32 cellular contexts compared by ENCODE assay signal in genomic region chr3:45969152-45969551, GRCh38. TPM values are rescaled to one million over a fixed set of nuclear protein-coding genes. Genes with fewer than 3 reads are reported as not detected.
"Had no signal": no experiment of that assay in that cellular context is flagged by ENCODE, and none has a peak within 500 bp of the region (broad histone marks: within the 10 kb centered on the region; RNA-seq: fewer than 3 reads in every experiment).

No MANE protein-coding gene starts in this region.

- DNase-seq: activated CD4-positive, alpha-beta memory T cell treated with anti-CD3 and anti-CD28 coated beads, Interleukin-2, amount 10 ng/mL, durations not matched to agents 7 days and 5 days; activated CD4-positive, alpha-beta T cell treated with anti-CD3 and anti-CD28 coated beads for 1 hour; activated CD4-positive, alpha-beta T cell treated with anti-CD3 and anti-CD28 coated beads for 48 hours; activated CD4-positive, CD25-positive, alpha-beta regulatory T cell; activated CD8-positive, alpha-beta memory T cell treated with anti-CD3 and anti-CD28 coated beads for 24 hours; activated CD8-positive, alpha-beta memory T cell treated with anti-CD3 and anti-CD28 coated beads, Interleukin-2, amount 10 ng/mL, durations not matched to agents 7 days and 5 days; activated CD8-positive, alpha-beta memory T cell treated with anti-CD3 and anti-CD28 coated beads, Interleukin-2, amount 50 U/mL, for 48 hours; activated effector memory CD4-positive, alpha-beta T cell treated with Interleukin-2 at 50 U/mL for 16 hours; activated naive CD4-positive, alpha-beta T cell; activated naive CD4-positive, alpha-beta T cell treated with anti-CD3 and anti-CD28 coated beads, Interleukin-2, amount 50 U/mL, for 16 hours; activated naive CD8-positive, alpha-beta T cell treated with anti-CD3 and anti-CD28 coated beads for 36 hours; activated T-cell treated with anti-CD3 and anti-CD28 coated beads, Interleukin-2, amount 50 U/mL, for 48 hours; aorta; central memory CD4-positive, alpha-beta T cell; NCI-H1092 treated with DMSO at 0.1 percent for 48 hours; NCI-H1417 treated with DMSO at 0.1 percent for 48 hours; NCI-H1694; NCI-H1930; NCI-H2081 treated with DMSO at 0.1 percent for 48 hours; NCI-H345; NCI-H524 treated with DMSO at 0.1 percent for 48 hours; SHP77; SJCRH30; SK-N-SH; T-helper 2 cell; T-helper 9 cell; WERI-Rb-1 had no signal

- H3K9me3 Mint-ChIP-seq: activated CD4-positive, alpha-beta memory T cell treated with anti-CD3 and anti-CD28 coated beads, Interleukin-2, amount 10 ng/mL, durations not matched to agents 7 days and 5 days; activated naive CD8-positive, alpha-beta T cell treated with anti-CD3 and anti-CD28 coated beads for 36 hours had no signal

- H3K4me2 ChIP-seq: SK-N-SH had no signal

- H3K9me3 ChIP-seq: SJCRH30, SK-N-SH had no signal

- H3K9ac ChIP-seq: SK-N-SH had no signal

- H3K27ac Mint-ChIP-seq: activated CD4-positive, alpha-beta memory T cell treated with anti-CD3 and anti-CD28 coated beads, Interleukin-2, amount 10 ng/mL, durations not matched to agents 7 days and 5 days; activated naive CD8-positive, alpha-beta T cell treated with anti-CD3 and anti-CD28 coated beads for 36 hours had no signal

- H3K4me1 ChIP-seq: SJCRH30 had no signal

- H3K4me3 Mint-ChIP-seq: activated CD4-positive, alpha-beta memory T cell treated with anti-CD3 and anti-CD28 coated beads, Interleukin-2, amount 10 ng/mL, durations not matched to agents 7 days and 5 days; activated CD8-positive, alpha-beta memory T cell treated with anti-CD3 and anti-CD28 coated beads, Interleukin-2, amount 10 ng/mL, durations not matched to agents 7 days and 5 days; activated naive CD8-positive, alpha-beta T cell treated with anti-CD3 and anti-CD28 coated beads for 36 hours had no signal

- ATAC-seq: activated CD8-positive, alpha-beta memory T cell treated with anti-CD3 and anti-CD28 coated beads, Interleukin-2, amount 10 ng/mL, durations not matched to agents 7 days and 5 days; Panc1 had no signal

- H3K4me3 ChIP-seq: SJCRH30 had no signal

- H3K36me3 ChIP-seq: SJCRH30 had no signal

- H3K27me3 ChIP-seq: brain microvascular endothelial cell, SJCRH30 had no signal

- H3K27me3 Mint-ChIP-seq: activated CD4-positive, alpha-beta memory T cell treated with anti-CD3 and anti-CD28 coated beads, Interleukin-2, amount 10 ng/mL, durations not matched to agents 7 days and 5 days; activated CD8-positive, alpha-beta memory T cell treated with anti-CD3 and anti-CD28 coated beads, Interleukin-2, amount 10 ng/mL, durations not matched to agents 7 days and 5 days had no signal

- H3K27ac ChIP-seq: brain microvascular endothelial cell, SJCRH30, WERI-Rb-1 had no signal

RNA-seq across cellular contexts. Expression of gene CXCR6, which starts 25.9 kb away (rescaled TPM):
- total RNA-seq: M059J, RPMI7951, SJCRH30 had no signal
- polyA plus RNA-seq: SK-N-SH had no signal

RNA-seq across cellular contexts. Expression of gene XCR1, which starts 58.1 kb away (rescaled TPM):
- total RNA-seq: activated CD4-positive, alpha-beta memory T cell treated with anti-CD3 and anti-CD28 coated beads, Interleukin-2, amount 10 ng/mL, durations not matched to agents 7 days and 5 days; activated CD8-positive, alpha-beta memory T cell treated with anti-CD3 and anti-CD28 coated beads, Interleukin-2, amount 10 ng/mL, durations not matched to agents 7 days and 5 days; activated naive CD8-positive, alpha-beta T cell treated with anti-CD3 and anti-CD28 coated beads for 36 hours; M059J; NCI-H460; RPMI7951; SJCRH30 had no signal
- polyA plus RNA-seq: aorta, SK-N-SH had no signal
